Comparison of ENCODE assay signal across 18 cellular contexts in genomic region chr9:114085404-114085803, GRCh38. TPM values are rescaled to one million over a fixed set of nuclear protein-coding genes. Genes with fewer than 3 reads are reported as not detected.
DNase-seq lines count a peak whose midpoint lies in the region; ATAC-seq lines count a peak whose summit lies in the region.
"Had no signal": no experiment of that assay in that cellular context is flagged by ENCODE, and none has a peak within 500 bp of the region (broad histone marks: within the 10 kb centered on the region; RNA-seq: fewer than 3 reads in every experiment).

No MANE protein-coding gene starts in this region.

- no peak overlapping the region for H3K27ac Mint-ChIP-seq in activated naive CD4-positive, alpha-beta T cell treated with anti-CD3 and anti-CD28 coated beads, Interleukin-2, amount 10 ng/mL, durations not matched to agents 7 days and 5 days
- H3K27ac Mint-ChIP-seq: CD4-positive, CD25-positive, alpha-beta regulatory T cell had no signal

- CTCF ChIA-PET in activated naive CD4-positive, alpha-beta T cell treated with anti-CD3 and anti-CD28 coated beads, Interleukin-2, amount 10 ng/mL, durations not matched to agents 7 days and 5 days (lab: Charles Lee), result interaction anchor here (1.0 to 4.3 kb wide), 2 partner anchors 22 to 206 kb away, joined by 5 to 30 read pairs; no protein-coding TSS in a partner anchor

- intact Hi-C loops in Right ventricle myocardium inferior (cut with DNase I) (no loop called here), left cardiac atrium (cut with DNase I) (no loop called here)

- no peaks in the 10 kb centered on the region for H3K4me1 Mint-ChIP-seq in activated naive CD4-positive, alpha-beta T cell treated with anti-CD3 and anti-CD28 coated beads, Interleukin-2, amount 10 ng/mL, durations not matched to agents 7 days and 5 days

- peak; percentile 25 for DNase-seq in Right ventricle myocardium inferior (ENCODE audit: missing footprints)
- DNase-seq in left cardiac atrium, result no peak
- DNase-seq in ecto neural progenitor cell (ENCODE audit: low spot score), result peak; percentile 29
- DNase-seq in mesenteric fat pad (ENCODE audit: low spot score), result peak; percentile 86
- DNase-seq in HUDEP-2 (lab: John Stamatoyannopoulos, UW; ENCODE audit: unreplicated experiment in 76 of 76), result no peak
- DNase-seq in activated CD4-positive, alpha-beta T cell treated with anti-CD3 and anti-CD28 coated beads, Interleukin-2, amount 50 U/mL, for 4 hours, result no peak
- no peak for DNase-seq in activated naive CD4-positive, alpha-beta T cell treated with anti-CD3 and anti-CD28 coated beads, Interleukin-2, amount 10 ng/mL, durations not matched to agents 7 days and 5 days
- DNase-seq: CD4-positive, CD25-positive, alpha-beta regulatory T cell; COR-L47; DMS79; NCI-H1092 treated with DMSO at 0.1 percent for 48 hours; NCI-H1436 treated with DMSO at 0.1 percent for 48 hours; NCI-H1930; NCI-H510A; PC-9; SJCRH30 had no signal

- no peak overlapping the region for H3K4me3 Mint-ChIP-seq in activated naive CD4-positive, alpha-beta T cell treated with anti-CD3 and anti-CD28 coated beads, Interleukin-2, amount 10 ng/mL, durations not matched to agents 7 days and 5 days
- H3K4me3 Mint-ChIP-seq: CD4-positive, CD25-positive, alpha-beta regulatory T cell had no signal

- H3K27me3 Mint-ChIP-seq in activated naive CD4-positive, alpha-beta T cell treated with anti-CD3 and anti-CD28 coated beads, Interleukin-2, amount 10 ng/mL, durations not matched to agents 7 days and 5 days, result peaks cover 9% of the 10 kb centered on the region
- H3K27me3 Mint-ChIP-seq: CD4-positive, CD25-positive, alpha-beta regulatory T cell had no signal

- no peak for ATAC-seq in Right ventricle myocardium inferior
- ATAC-seq in left cardiac atrium, result no peak

- no peaks in the 10 kb centered on the region for H3K9me3 Mint-ChIP-seq in activated naive CD4-positive, alpha-beta T cell treated with anti-CD3 and anti-CD28 coated beads, Interleukin-2, amount 10 ng/mL, durations not matched to agents 7 days and 5 days
- H3K9me3 Mint-ChIP-seq: CD4-positive, CD25-positive, alpha-beta regulatory T cell had no signal

- no peaks in the 10 kb centered on the region for H3K36me3 Mint-ChIP-seq in activated naive CD4-positive, alpha-beta T cell treated with anti-CD3 and anti-CD28 coated beads, Interleukin-2, amount 10 ng/mL, durations not matched to agents 7 days and 5 days
- H3K36me3 Mint-ChIP-seq: CD4-positive, CD25-positive, alpha-beta regulatory T cell had no signal

RNA-seq across cellular contexts. Expression of gene AMBP, which starts 7.3 kb away (rescaled TPM):
- total RNA-seq in Right ventricle myocardium inferior (not detected), left cardiac atrium (under 1 TPM; 0.21 to 0.39 TPM), mesenteric fat pad (not detected)
- total RNA-seq: CD4-positive, CD25-positive, alpha-beta regulatory T cell; LHCN-M2; PC-9 had no signal

RNA-seq across cellular contexts. Expression of gene KIF12, which starts 13.7 kb away (rescaled TPM):
- total RNA-seq in Right ventricle myocardium inferior, result not detected
- total RNA-seq in left cardiac atrium, result under 1 TPM in 1 of 2 donors, not detected in 1; 0.09 TPM
- 0.84 TPM for total RNA-seq in mesenteric fat pad
- total RNA-seq: CD4-positive, CD25-positive, alpha-beta regulatory T cell; H4; LHCN-M2; PC-9; SJCRH30 had no signal

Comparison
In these comparisons a context has a peak if more than half of its experiments do, and no peak if none do; other contexts are left out.
1. DNase-seq: peak in Right ventricle myocardium inferior (single experiment), ecto neural progenitor cell (single experiment) and mesenteric fat pad (single experiment); none in left cardiac atrium (single experiment), HUDEP-2 (0 of 76), activated CD4-positive, alpha-beta T cell treated with anti-CD3 and anti-CD28 coated beads, Interleukin-2, amount 50 U/mL, for 4 hours (0 of 2) and activated naive CD4-positive, alpha-beta T cell treated with anti-CD3 and anti-CD28 coated beads, Interleukin-2, amount 10 ng/mL, durations not matched to agents 7 days and 5 days (single experiment).